ENCODE assay signal across 21 cellular contexts in the genomic region with DNA sequence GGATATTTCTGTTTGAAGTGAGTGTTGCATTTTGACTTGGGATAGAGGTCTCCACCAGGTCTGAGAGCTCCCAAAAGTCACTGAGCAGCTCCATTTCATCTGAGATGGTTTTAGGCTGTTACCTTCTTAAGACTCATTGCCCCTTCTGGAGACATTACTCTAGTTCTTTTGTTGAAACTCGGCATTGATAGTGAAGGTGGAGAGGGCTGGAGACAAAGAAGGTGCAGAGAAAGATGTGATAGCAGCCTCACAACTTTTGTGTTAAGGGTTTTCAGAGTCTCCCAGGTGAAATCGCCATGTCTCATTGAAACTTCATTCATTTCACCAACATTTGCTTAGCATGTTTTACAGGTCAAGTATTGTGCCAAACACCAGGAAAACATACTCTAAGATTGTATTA.
"Had no signal": no experiment of that assay in that cellular context is flagged by ENCODE, and none has a peak within 500 bp of the region (broad histone marks: within the 10 kb centered on the region; RNA-seq: fewer than 3 reads in every experiment).

No MANE protein-coding gene starts in this region.

- H3K27ac ChIP-seq: HL-60, SJSA1, SK-N-MC had no signal

- H3K36me3 Mint-ChIP-seq: IgD-negative memory B cell had no signal

- ATAC-seq: Panc1 had no signal

- H3K9me3 ChIP-seq: SJSA1 had no signal

- DNase-seq: KBM-7, MV-4-11, NCI-H1048, NCI-H1105, NCI-H1417, NCI-H1436 treated with DMSO at 0.1 percent for 48 hours, NCI-H1694, NCI-H1930, NCI-H2081, NCI-H2107, NCI-H2227 treated with DMSO at 0.1 percent for 48 hours, NCI-H524, NCI-H526 treated with DMSO at 0.1 percent for 48 hours, NCI-H748 treated with DMSO at 0.1 percent for 48 hours, Right ventricle myocardium superior, SIG-M5 had no signal

- H3K36me3 ChIP-seq: SJSA1 had no signal

- H3K4me1 Mint-ChIP-seq: IgD-negative memory B cell had no signal

- H3K4me3 ChIP-seq: SJSA1, SK-N-MC had no signal
